14 cellular contexts compared by ENCODE assay signal in genomic region chr14:92655372-92655771, GRCh38.
DNase-seq lines count a peak whose midpoint lies in the region; ATAC-seq, FAIRE-seq and TF ChIP-seq lines count a peak whose summit lies in the region.
"Had no signal": no experiment of that assay in that cellular context is flagged by ENCODE, and none has a peak within 500 bp of the region (broad histone marks: within the 10 kb centered on the region; RNA-seq: fewer than 3 reads in every experiment).

No MANE protein-coding gene starts in this region.

- peaks cover 0 to 61% (median 7%) of the 10 kb centered on the region in 11 experiments; a peak in 9 of 22 replicates for H4K20me1 ChIP-seq in BLaER1 treated with 17β-estradiol and CSF1 and Interleukin-3, amounts not matched to agents 10 nM and 100 nM
- H4K20me1 ChIP-seq in GM12878 (ENCODE audit: control insufficient read depth, insufficient read depth), result no peaks in the 10 kb centered on the region

- H3K9me3 ChIP-seq in BLaER1 treated with 17β-estradiol and CSF1 and Interleukin-3, amounts not matched to agents 10 nM and 100 nM (replicated peaks in 1 of 11), result peaks cover 0 to 2% (median 0%) of the 10 kb centered on the region in 11 experiments; a peak in 1 of 22 replicates
- H3K9me3 ChIP-seq in GM12878 (replicated peaks; ENCODE audit: control insufficient read depth, insufficient read depth, low read length) (no peaks in the 10 kb centered on the region), neutrophil (no peaks in the 10 kb centered on the region)
- H3K9me3 ChIP-seq: BLaER1 had no signal

- TF ChIP-seq POLR2A in GM12878 (IDR thresholded peaks at IDR 0.05; ENCODE audit: low read depth, low read length), result no peak

- WGBS in GM12878 (ENCODE audit: insufficient coverage, insufficient replicate concordance, low lambda C conversion rate, missing lambda C conversion rate), result 98% methylated on average over 5 of the region's 5 CpGs

- no peak overlapping the region for H2AFZ ChIP-seq in GM12878 (ENCODE audit: control insufficient read depth, low read depth, low read length)

- peak overlapping the region in 6 of 11 experiments; percentile 74 to 94 (median 90); a peak in 12 of 22 replicates for H3K9ac ChIP-seq in BLaER1 treated with 17β-estradiol and CSF1 and Interleukin-3, amounts not matched to agents 10 nM and 100 nM
- H3K9ac ChIP-seq in GM12878 (ENCODE audit: control insufficient read depth, insufficient read depth, low read length), result no peak overlapping the region
- H3K9ac ChIP-seq: BLaER1 had no signal

- POLR2A ChIA-PET in GM12878 (lab: Charles Lee), result interaction anchor here (0.6 to 1.6 kb wide), 2 partner anchors 15 to 23 kb away, joined by 4 to 13 read pairs; no protein-coding TSS in a partner anchor

- BruUV-seq in GM12878 (replicated peaks; lab: Mats Ljungman, UMichigan), result no TSS peak

- SMC1A ChIA-PET in GM12878 (lab: Charles Lee; ENCODE audit: uncharacterized antibody, unreplicated experiment), result interaction anchor here (4.9 kb wide), 1 partner anchor 20 kb away, joined by 58 read pairs; no protein-coding TSS in a partner anchor

- intact Hi-C loops in GM12878 (cut with micrococcal nuclease; ENCODE audit: unreplicated experiment), result no loop called here

- in situ Hi-C loops in GM12878 (cut with MboI), result no loop called here

- H3K4me2 ChIP-seq in BLaER1 treated with 17β-estradiol and CSF1 and Interleukin-3, amounts not matched to agents 10 nM and 100 nM, result peak overlapping the region in 8 of 11 experiments; percentile 88 to 100 (median 98); a peak in 15 of 22 replicates
- peak overlapping the region; percentile 50 for H3K4me2 ChIP-seq in GM12878 (ENCODE audit: control insufficient read depth, insufficient read depth)
- H3K4me2 ChIP-seq: BLaER1 had no signal

- no peak for TF ChIP-seq EP300 in GM12878 (IDR thresholded peaks at IDR 0.05; ENCODE audit: borderline replicate concordance in 1 of 2, control insufficient read depth in 1 of 2, low read depth in 2 of 2, low read length in 2 of 2)

- no peak for ATAC-seq in GM12878

- no peak for FAIRE-seq in GM12878 (lab: Jason Lieb, UNC)

- peak overlapping the region in 10 of 11 experiments; percentile 0 to 99 (median 95); a peak in 18 of 22 replicates for H3K27ac ChIP-seq in BLaER1 treated with 17β-estradiol and CSF1 and Interleukin-3, amounts not matched to agents 10 nM and 100 nM
- H3K27ac ChIP-seq in GM12878 (ENCODE audit: control insufficient read depth, insufficient read depth), result no peak overlapping the region
- H3K27ac ChIP-seq in neutrophil, result peak overlapping the region; percentile 100
- H3K27ac ChIP-seq: BLaER1, epithelial cell of prostate had no signal

- CTCF ChIA-PET in GM12878 (lab: Yijun Ruan, JAX), result interaction anchor here (5.4 kb wide), 1 partner anchor 42 kb away, joined by 40 read pairs; no protein-coding TSS in a partner anchor

- TF ChIP-seq CTCF in GM12875 (IDR thresholded peaks at IDR 0.05; ENCODE audit: borderline replicate concordance, insufficient read depth, low read depth, low read length) (no peak), GM12878 (IDR thresholded peaks at IDR 0.05 in 2 of 3, conservative IDR thresholded peaks at IDR 0.05 in 1 of 3; ENCODE audit: control insufficient read depth in 2 of 3, extremely low read depth in 1 of 3, insufficient read depth in 1 of 3, low read depth in 3 of 3, low read length in 3 of 3) (no peak), neutrophil (IDR thresholded peaks at IDR 0.05) (no peak)

- H3K36me3 ChIP-seq in BLaER1 treated with 17β-estradiol and CSF1 and Interleukin-3, amounts not matched to agents 10 nM and 100 nM, result peaks cover 0 to 66% (median 31%) of the 10 kb centered on the region in 11 experiments; a peak in 16 of 22 replicates
- H3K36me3 ChIP-seq in GM12878 (ENCODE audit: control insufficient read depth in 2 of 2, insufficient read depth in 2 of 2, low read length in 1 of 2), result peaks cover 2 to 6% of the 10 kb centered on the region in 2 experiments; a peak in 3 of 4 replicates
- peaks cover 56% of the 10 kb centered on the region for H3K36me3 ChIP-seq in neutrophil

- DNase-seq in GM12878 (ENCODE audit: low read depth, low spot score) (no peak), NCI-H2107 (lab: John Stamatoyannopoulos, UW) (no peak), NCI-H524 (lab: John Stamatoyannopoulos, UW) (no peak), pons (ENCODE audit: low spot score) (no peak), DMS153 (lab: John Stamatoyannopoulos, UW) (no peak)
- DNase-seq: KBM-7, NCI-H146, NCI-H82, SHP77 had no signal

- peaks cover 65 to 94% (median 74%) of the 10 kb centered on the region in 10 experiments for H3K4me1 ChIP-seq in BLaER1 treated with 17β-estradiol and CSF1 and Interleukin-3, amounts not matched to agents 10 nM and 100 nM
- peaks cover 36% of the 10 kb centered on the region for H3K4me1 ChIP-seq in GM12878 (ENCODE audit: control insufficient read depth, insufficient read depth, low read length)
- peaks cover 76 to 87% of the 10 kb centered on the region in 2 experiments for H3K4me1 ChIP-seq in neutrophil (ENCODE audit: control insufficient read depth in 1 of 2, insufficient read depth in 1 of 2, low read depth in 1 of 2, low read length in 1 of 2)

- RAD21 ChIA-PET in GM12878 (lab: Charles Lee; ENCODE audit: unreplicated experiment), result interaction anchor here (1.8 to 8.5 kb wide), 2 partner anchors 69 to 78 kb away, joined by 7 to 101 read pairs; no protein-coding TSS in a partner anchor

- H3K79me2 ChIP-seq in GM12878 (ENCODE audit: control insufficient read depth, insufficient read depth, low read length), result peaks cover 40% of the 10 kb centered on the region

- no peak for TF ChIP-seq RAD21 in GM12878 (IDR thresholded peaks at IDR 0.05; ENCODE audit: insufficient read depth, low read depth, low read length)

- H3K27me3 ChIP-seq in BLaER1 treated with 17β-estradiol and CSF1 and Interleukin-3, amounts not matched to agents 10 nM and 100 nM, result peaks cover 0 to 24% (median 11%) of the 10 kb centered on the region in 11 experiments; a peak in 14 of 22 replicates
- H3K27me3 ChIP-seq in GM12878 (replicated peaks in 1 of 2; ENCODE audit: control insufficient read depth in 2 of 2, insufficient read depth in 2 of 2, low read length in 1 of 2), result no peaks in the 10 kb centered on the region
- no peaks in the 10 kb centered on the region for H3K27me3 ChIP-seq in neutrophil

- peak overlapping the region in 6 of 10 experiments; percentile 78 to 97 (median 84); a peak in 12 of 20 replicates for H3K4me3 ChIP-seq in BLaER1 treated with 17β-estradiol and CSF1 and Interleukin-3, amounts not matched to agents 10 nM and 100 nM
- H3K4me3 ChIP-seq in GM12875 (ENCODE audit: low read depth, low read length), result peak overlapping the region; percentile 8
- H3K4me3 ChIP-seq in GM12878, result peak overlapping the region; percentile 24
- peak overlapping the region; percentile 93 to 100 for H3K4me3 ChIP-seq in neutrophil (ENCODE audit: low read depth in 1 of 2, low read length in 1 of 2)
- H3K4me3 ChIP-seq: BLaER1 had no signal

TF ChIP-seq in GM12878, 131 proteins besides CTCF, POLR2A, EP300 and RAD21:
- TF ChIP-seq NR2F1 (conservative IDR thresholded peaks at IDR 0.05) (peak; percentile 43; the same call in 1 of the 2 replicates), CREB1 (IDR thresholded peaks at IDR 0.05; ENCODE audit: low read depth) (0 out of 2 replicates have a peak, but pooled peaks have one; percentile 19), BHLHE40 (IDR thresholded peaks at IDR 0.05; ENCODE audit: borderline replicate concordance in 1 of 2, low read depth in 2 of 2, low read length in 1 of 2) (peak in 1 of 2 experiments; percentile 5; a peak in 1 of 4 replicates), TCF12 (IDR thresholded peaks at IDR 0.05; ENCODE audit: low read depth, low read length) (no peak)

Comparison
In these comparisons a context has a peak if more than half of its experiments do, and no peak if none do; other contexts are left out.
1. H3K4me3 ChIP-seq: peak in every context shown above with its lines; median percentile 96 in neutrophil; 84 in BLaER1 treated with 17β-estradiol and CSF1 and Interleukin-3, amounts not matched to agents 10 nM and 100 nM; 24 in GM12878; 8 in GM12875.